32 cellular contexts compared by ENCODE assay signal in genomic region chr9:31078175-31078574, GRCh38.
DNase-seq lines count a peak whose midpoint lies in the region; ATAC-seq, FAIRE-seq and TF ChIP-seq lines count a peak whose summit lies in the region.
"Had no signal": no experiment of that assay in that cellular context is flagged by ENCODE, and none has a peak within 500 bp of the region (broad histone marks: within the 10 kb centered on the region; RNA-seq: fewer than 3 reads in every experiment).

No MANE protein-coding gene starts in this region.

- TF ChIP-seq CTCF in uterus (IDR thresholded peaks at IDR 0.05) (no peak), coronary artery (IDR thresholded peaks at IDR 0.05) (no peak)

- H3K4me3 ChIP-seq in uterus: no peak overlapping the region
- H3K4me3 ChIP-seq in coronary artery: no peak overlapping the region
- H3K4me3 ChIP-seq: cardiac muscle cell, colonic mucosa, ovary, stomach, thyroid gland had no signal

- no peaks in the 10 kb centered on the region for H3K9me3 ChIP-seq in uterus
- H3K9me3 ChIP-seq: colonic mucosa, ovary, stomach, thyroid gland had no signal

- intact Hi-C loops in uterus (cut with DNase I; ENCODE audit: low total_unique reads): no loop called here

- ATAC-seq in GM18511 (IDR thresholded peaks at IDR 0.05; ENCODE audit: unreplicated experiment): peak; percentile 76
- ATAC-seq in GM21529 (IDR thresholded peaks at IDR 0.05; ENCODE audit: unreplicated experiment): peak; percentile 62
- peak; percentile 74 for ATAC-seq in HG02884 (IDR thresholded peaks at IDR 0.05; ENCODE audit: unreplicated experiment)
- ATAC-seq in HG03565 (IDR thresholded peaks at IDR 0.05; ENCODE audit: unreplicated experiment): peak; percentile 92
- ATAC-seq: esophagus mucosa, PC-3 had no signal

- H3K27ac ChIP-seq in uterus (no peak overlapping the region), coronary artery (no peak overlapping the region)
- H3K27ac ChIP-seq: cardiac muscle cell, colonic mucosa, ovary, stomach, thyroid gland had no signal

- no peak for FAIRE-seq in GM19239 (lab: Jason Lieb, UNC)
- FAIRE-seq: GM12891, H54, small intestine had no signal

- H3K36me3 ChIP-seq in uterus: no peaks in the 10 kb centered on the region
- H3K36me3 ChIP-seq: cardiac muscle cell, colonic mucosa, ovary, stomach, thyroid gland had no signal

- no peak for TF ChIP-seq POLR2A in uterus (IDR thresholded peaks at IDR 0.05)

- no peaks in the 10 kb centered on the region for H3K27me3 ChIP-seq in uterus
- H3K27me3 ChIP-seq: cardiac muscle cell, colonic mucosa, ovary, stomach, thyroid gland had no signal

- no peaks in the 10 kb centered on the region for H3K4me1 ChIP-seq in uterus
- H3K4me1 ChIP-seq: colonic mucosa, stomach, thyroid gland had no signal

- no peak for DNase-seq in uterus
- no peak for DNase-seq in coronary artery (ENCODE audit: low spot score)
- no peak for DNase-seq in GM19239 (ENCODE audit: insufficient read length, low spot score)
- no peak for DNase-seq in dedifferentiated amniotic fluid mesenchymal stem cell (ENCODE audit: extremely low spot score)
- DNase-seq: activated CD4-positive, alpha-beta memory T cell treated with anti-CD3 and anti-CD28 coated beads, Interleukin-2, amount 10 ng/mL, durations not matched to agents 7 days and 5 days; activated CD4-positive, alpha-beta T cell treated with anti-CD3 and anti-CD28 coated beads for 1 hour; activated CD8-positive, alpha-beta memory T cell treated with anti-CD3 and anti-CD28 coated beads, Interleukin-2, amount 50 U/mL, for 48 hours; aorta; CD4-positive, alpha-beta memory T cell; colonic mucosa; EL; foreskin fibroblast; NCI-H1048; NCI-H187; NCI-H2171 treated with DMSO at 0.1 percent for 48 hours; NCI-H524; ovary; PC-3; retina; small intestine; stimulated activated CD8-positive, alpha-beta memory T cell treated with anti-CD3 and anti-CD28 coated beads, Interleukin-4, amount 100 ng/mL, for 48 hours; stomach; T-helper 2 cell; thyroid gland had no signal
